In genomic region chrX:73400136-73400748, GRCh38 we compare ENCODE assay signal across 29 cellular contexts. TPM values are rescaled to one million over a fixed set of nuclear protein-coding genes. Genes with fewer than 3 reads are reported as not detected.
"Had no signal": no experiment of that assay in that cellular context is flagged by ENCODE, and none has a peak within 500 bp of the region (broad histone marks: within the 10 kb centered on the region; RNA-seq: fewer than 3 reads in every experiment).

No MANE protein-coding gene starts in this region.

- H3K27ac ChIP-seq: brain microvascular endothelial cell, dorsolateral prefrontal cortex, epithelial cell of prostate, foreskin keratinocyte, left lung, skin epidermis, tibial artery had no signal

- H3K36me3 ChIP-seq: brain microvascular endothelial cell, left lung, tibial artery had no signal

- ATAC-seq: activated CD8-positive, alpha-beta T cell treated with anti-CD3 and anti-CD28 coated beads for 36 hours; foreskin keratinocyte; left lung; right cardiac atrium; stimulated activated naive CD8-positive, alpha-beta T cell treated with anti-CD3 and anti-CD28 coated beads, Interleukin-15, Interleukin-2, amounts not matched to agents 100 U/mL and 50 U/mL, for 24 hours had no signal

- H3K9me3 ChIP-seq: left lung had no signal

- DNase-seq: activated B cell treated with CpG ODN at 0.5 μM for 24 hours; activated CD4-positive, alpha-beta T cell treated with anti-CD3 and anti-CD28 coated beads, Interleukin-2, amount 10 ng/mL, durations not matched to agents 24 days and 14 days; activated CD8-positive, alpha-beta T cell treated with anti-CD3 and anti-CD28 coated beads for 36 hours; activated naive CD4-positive, alpha-beta T cell treated with Interleukin-2 at 50 U/mL for 16 hours; activated T-cell treated with anti-CD3 and anti-CD28 coated beads, Interleukin-2, amount 50 U/mL, for 24 hours; aorta; brain microvascular endothelial cell; central memory CD4-positive, alpha-beta T cell; dorsolateral prefrontal cortex; foreskin keratinocyte; glutamatergic neuron; hypothalamus; kidney; left lung; mammary epithelial cell; right cardiac atrium; stimulated activated naive CD8-positive, alpha-beta T cell treated with anti-CD3 and anti-CD28 coated beads, Interleukin-15, Interleukin-2, amounts not matched to agents 100 U/mL and 50 U/mL, for 24 hours; substantia nigra; tibial artery had no signal

- H3K27me3 ChIP-seq: brain microvascular endothelial cell, foreskin keratinocyte, tibial artery had no signal

- FAIRE-seq: colon, kidney had no signal

- H3K4me1 ChIP-seq: foreskin keratinocyte, left lung, tibial artery had no signal

- H3K4me3 ChIP-seq: dorsolateral prefrontal cortex, left lung, skin epidermis, tibial artery had no signal

RNA-seq across cellular contexts. Expression of gene CDX4, which starts 46.6 kb away (rescaled TPM):
- total RNA-seq: activated B cell treated with CpG ODN at 0.5 μM for 24 hours; activated CD4-positive, alpha-beta T cell treated with anti-CD3 and anti-CD28 coated beads, Interleukin-2, amount 10 ng/mL, durations not matched to agents 24 days and 14 days; activated CD8-positive, alpha-beta T cell treated with anti-CD3 and anti-CD28 coated beads for 36 hours; activated T-helper 2 cell treated with anti-CD3 and anti-CD28 coated beads, Interferon-gamma antibody, Interleukin-2, Interleukin-4, amounts not matched to agents 10 μg/mL and 5 μg/mL and 100 μg/mL, durations not matched to agents 14 hours and 24 hours and 36 hours; aorta; dorsolateral prefrontal cortex; foreskin keratinocyte; kidney; left lung; mammary epithelial cell; mononuclear cell; omental fat pad; posterior vena cava; right cardiac atrium; T-helper 2 cell treated with Interferon-gamma antibody and Interleukin-4, amounts not matched to agents 100 ng/mL and 5 ng/mL, for 36 hours; urinary bladder had no signal
- polyA plus RNA-seq: aorta, foreskin keratinocyte, mammary epithelial cell, neural cell, right cardiac atrium, urinary bladder had no signal
